12 cellular contexts compared by ENCODE assay signal in genomic region chr4:1305781-1306455, GRCh38. TPM values are rescaled to one million over a fixed set of nuclear protein-coding genes. Genes with fewer than 3 reads are reported as not detected.
A peak's percentile ranks its signal among the peaks of the same experiment; 100 is the strongest.
DNase-seq lines count a peak whose midpoint lies in the region; ATAC-seq, FAIRE-seq and TF ChIP-seq lines count a peak whose summit lies in the region.
"Had no signal": no experiment of that assay in that cellular context is flagged by ENCODE, and none has a peak within 500 bp of the region (broad histone marks: within the 10 kb centered on the region; RNA-seq: fewer than 3 reads in every experiment).

No MANE protein-coding gene starts in this region.

- H3K27me3 Mint-ChIP-seq in activated T-cell treated with anti-CD3 and anti-CD28 coated beads, Interleukin-2, amount 50 U/mL, for 72 hours (ENCODE audit: low read depth) = no peaks in the 10 kb centered on the region
- no peaks in the 10 kb centered on the region for H3K27me3 Mint-ChIP-seq in type B pancreatic cell
- H3K27me3 Mint-ChIP-seq: brain had no signal

- no peak overlapping the region for H3K9ac ChIP-seq in kidney (ENCODE audit: low read length in 2 of 2)

- intact Hi-C loops in Right ventricle myocardium superior (cut with DNase I) (no loop called here), left ventricle myocardium inferior (cut with micrococcal nuclease) (no loop called here), kidney (cut with DNase I) (no loop called here)

- peaks cover 54% of the 10 kb centered on the region for H3K4me1 Mint-ChIP-seq in activated T-cell treated with anti-CD3 and anti-CD28 coated beads, Interleukin-2, amount 50 U/mL, for 72 hours (ENCODE audit: low read depth)
- peaks cover 18% of the 10 kb centered on the region for H3K4me1 Mint-ChIP-seq in type B pancreatic cell (ENCODE audit: unreplicated experiment)

- no peak for FAIRE-seq in kidney (lab: Jason Lieb, UNC)
- FAIRE-seq: islet of Langerhans had no signal

- H3K4me3 Mint-ChIP-seq in activated T-cell treated with anti-CD3 and anti-CD28 coated beads, Interleukin-2, amount 50 U/mL, for 72 hours = peak overlapping the region; percentile 9 to 58
- no peak overlapping the region for H3K4me3 Mint-ChIP-seq in type B pancreatic cell
- H3K4me3 Mint-ChIP-seq: brain had no signal

- TF ChIP-seq CTCF in left ventricle myocardium inferior (IDR thresholded peaks at IDR 0.05; ENCODE audit: borderline replicate concordance) = no peak
- no peak for TF ChIP-seq CTCF in kidney (IDR thresholded peaks at IDR 0.05; ENCODE audit: borderline replicate concordance, extremely low read depth, insufficient read depth)
- TF ChIP-seq CTCF in type B pancreatic cell (conservative IDR thresholded peaks at IDR 0.05) = no peak

- peak overlapping the region; percentile 58 for H3K27ac Mint-ChIP-seq in activated T-cell treated with anti-CD3 and anti-CD28 coated beads, Interleukin-2, amount 50 U/mL, for 72 hours
- peak overlapping the region; percentile 66 for H3K27ac Mint-ChIP-seq in type B pancreatic cell

- no peaks in the 10 kb centered on the region for H3K9me3 Mint-ChIP-seq in activated T-cell treated with anti-CD3 and anti-CD28 coated beads, Interleukin-2, amount 50 U/mL, for 72 hours
- no peaks in the 10 kb centered on the region for H3K9me3 Mint-ChIP-seq in type B pancreatic cell

- no peak for ATAC-seq in Right ventricle myocardium superior (ENCODE audit: poor library complexity)
- ATAC-seq in activated T-cell treated with anti-CD3 and anti-CD28 coated beads, Interleukin-2, amount 50 U/mL, for 72 hours (replicated peaks in 1 of 2) = peak in 1 of 2 donors; percentile 33
- ATAC-seq in HG02840 (IDR thresholded peaks at IDR 0.05; ENCODE audit: low FRiP score, unreplicated experiment) = no peak

- H3K4me1 ChIP-seq in left ventricle myocardium inferior (peaks cover 37% of the 10 kb centered on the region), kidney (ENCODE audit: control insufficient read depth in 1 of 2, insufficient read depth in 1 of 2, low read depth in 1 of 2, low read length in 2 of 2) (peaks cover 19 to 23% of the 10 kb centered on the region in 2 donors)

- no peaks in the 10 kb centered on the region for H3K27me3 ChIP-seq in left ventricle myocardium inferior (ENCODE audit: low read depth)
- H3K27me3 ChIP-seq: uterus had no signal

- DNase-seq in Right ventricle myocardium superior (peak; percentile 25), left ventricle myocardium inferior (no peak), kidney (peak; percentile 37), type B pancreatic cell (ENCODE audit: extremely low spot score, unreplicated experiment) (no peak), dermis blood vessel endothelial cell (no peak), NCI-H187 treated with DMSO at 0.1 percent for 48 hours (lab: John Stamatoyannopoulos, UW) (no peak)
- DNase-seq in activated T-cell treated with anti-CD3 and anti-CD28 coated beads, Interleukin-2, amount 50 U/mL, for 72 hours = peak in 1 of 2 donors; percentile 29
- DNase-seq: activated CD4-positive, CD25-positive, alpha-beta regulatory T cell; uterus had no signal

- H3K27ac ChIP-seq in left ventricle myocardium inferior (replicated peaks) = no peak overlapping the region
- no peak overlapping the region for H3K27ac ChIP-seq in kidney (ENCODE audit: low read depth in 2 of 2, low read length in 2 of 2)
- H3K27ac ChIP-seq: uterus had no signal

- peaks cover 0 to 2% of the 10 kb centered on the region in 2 donors for H3K36me3 Mint-ChIP-seq in activated T-cell treated with anti-CD3 and anti-CD28 coated beads, Interleukin-2, amount 50 U/mL, for 72 hours (ENCODE audit: insufficient read depth in 2 of 2)
- H3K36me3 Mint-ChIP-seq in type B pancreatic cell = peaks cover 23% of the 10 kb centered on the region

- no peaks in the 10 kb centered on the region for H3K9me3 ChIP-seq in left ventricle myocardium inferior (replicated peaks)
- H3K9me3 ChIP-seq in kidney (ENCODE audit: control insufficient read depth in 1 of 2, low read length in 2 of 2) = no peaks in the 10 kb centered on the region
- H3K9me3 ChIP-seq: uterus had no signal

- H3K4me3 ChIP-seq in left ventricle myocardium inferior (no peak overlapping the region), kidney (ENCODE audit: low read length in 2 of 2) (no peak overlapping the region)
- H3K4me3 ChIP-seq: uterus had no signal

- H3K36me3 ChIP-seq in left ventricle myocardium inferior (peaks cover 5% of the 10 kb centered on the region), kidney (ENCODE audit: control insufficient read depth in 1 of 2, insufficient read depth in 2 of 2, low read length in 2 of 2) (peaks cover 2 to 4% of the 10 kb centered on the region in 2 donors)
- H3K36me3 ChIP-seq: uterus had no signal

RNA-seq across cellular contexts. Expression of gene MAEA, which starts 16.2 kb away (rescaled TPM):
- total RNA-seq in Right ventricle myocardium superior (50.3 TPM), left ventricle myocardium inferior (49.5 TPM), kidney (75.2 TPM), type B pancreatic cell (ENCODE audit: low replicate concordance) (81.5 and 98.7 TPM in 2 replicates), dermis blood vessel endothelial cell (74.4 and 75.9 TPM in 2 replicates)
- 10 to 100 TPM; 38.4 to 48.4 TPM for total RNA-seq in activated T-cell treated with anti-CD3 and anti-CD28 coated beads, Interleukin-2, amount 50 U/mL, for 72 hours
- polyA plus RNA-seq in kidney (ENCODE audit: insufficient read depth, low read depth, low replicate concordance) = 65.0 TPM

RNA-seq across cellular contexts. Expression of gene UVSSA, which starts 41.1 kb away (rescaled TPM):
- 6.7 TPM for total RNA-seq in Right ventricle myocardium superior
- total RNA-seq in left ventricle myocardium inferior = 5.9 TPM
- total RNA-seq in activated T-cell treated with anti-CD3 and anti-CD28 coated beads, Interleukin-2, amount 50 U/mL, for 72 hours = 10 to 100 TPM; 23.0 to 25.8 TPM
- 32.5 TPM for total RNA-seq in kidney
- 5.2 TPM for polyA plus RNA-seq in kidney (ENCODE audit: insufficient read depth, low read depth, low replicate concordance)
- total RNA-seq in type B pancreatic cell (ENCODE audit: low replicate concordance) = 30.5 and 32.4 TPM in 2 replicates
- 6.1 and 6.5 TPM in 2 replicates for total RNA-seq in dermis blood vessel endothelial cell

RNA-seq across cellular contexts. Expression of gene CTBP1, which starts 57.0 kb away (rescaled TPM):
- 133 TPM for total RNA-seq in Right ventricle myocardium superior
- 112 TPM for total RNA-seq in left ventricle myocardium inferior
- total RNA-seq in activated T-cell treated with anti-CD3 and anti-CD28 coated beads, Interleukin-2, amount 50 U/mL, for 72 hours = 100 to 1,000 TPM; 182 to 190 TPM
- total RNA-seq in kidney = 170 TPM
- polyA plus RNA-seq in kidney (ENCODE audit: insufficient read depth, low read depth, low replicate concordance) = 96.1 TPM
- total RNA-seq in type B pancreatic cell (ENCODE audit: low replicate concordance) = 147 and 165 TPM in 2 replicates
- 268 and 424 TPM in 2 replicates for total RNA-seq in dermis blood vessel endothelial cell

Comparison
In these comparisons a context has a peak if more than half of its experiments do, and no peak if none do; other contexts are left out.
1. DNase-seq: peak in Right ventricle myocardium superior (single experiment) and kidney (single experiment); none in left ventricle myocardium inferior (single experiment), type B pancreatic cell (single experiment), dermis blood vessel endothelial cell (single experiment) and NCI-H187 treated with DMSO at 0.1 percent for 48 hours (single experiment).